Comparison of ENCODE assay signal across 1 cellular context in genomic region chr20:543369-544152, GRCh38.
TF ChIP-seq lines count a peak whose summit lies in the region.

CSNK2A1 (minus strand) TSS chr20:543790; CDS start chr20:508551, 35,239 bp downstream.

TF ChIP-seq in K562, 482 proteins besides CTCF, POLR2A, EP300 and RAD21 (continued from another document and continues in another):
- TF ChIP-seq ZBTB40 (IDR thresholded peaks at IDR 0.05) (peak; percentile 95), ZBTB40 (CRISPR knock-in tag; IDR thresholded peaks at IDR 0.05) (no peak), ZBTB7A (IDR thresholded peaks at IDR 0.05; ENCODE audit: borderline replicate concordance, control insufficient read depth, low read depth, low read length) (peak; percentile 69; the same call in 1 of the 2 replicates), ZKSCAN3 (CRISPR knock-in tag; IDR thresholded peaks at IDR 0.05) (no peak), MTA3 (IDR thresholded peaks at IDR 0.05; ENCODE audit: borderline replicate concordance) (peak; percentile 40; the same call in 1 of the 2 replicates), ZNF395 (CRISPR knock-in tag; IDR thresholded peaks at IDR 0.05) (peak; percentile 72; the same call in 1 of the 2 replicates), SMAD1 (IDR thresholded peaks at IDR 0.05; ENCODE audit: low read depth, low read length, partially characterized antibody) (peak; percentile 24), KLF16 (IDR thresholded peaks at IDR 0.05) (no peak), EZH2 (IDR thresholded peaks at IDR 0.05; ENCODE audit: borderline replicate concordance, low read depth, low read length) (no peak), FOXK2 (conservative IDR thresholded peaks at IDR 0.05 in 1 of 2, IDR thresholded peaks at IDR 0.05 in 1 of 2; ENCODE audit: low read depth in 2 of 2) (peak; percentile 31 to 99; a peak in 2 of 4 replicates), POLR3G (IDR thresholded peaks at IDR 0.05; ENCODE audit: extremely low read depth, insufficient read length, insufficient replicate concordance) (no peak), TCF7 (IDR thresholded peaks at IDR 0.05; ENCODE audit: borderline replicate concordance) (no peak), ZNF316 (IDR thresholded peaks at IDR 0.05) (no peak), ZNF764 (CRISPR knock-in tag; IDR thresholded peaks at IDR 0.05; ENCODE audit: low read depth) (no peak), NRF1 (conservative IDR thresholded peaks at IDR 0.05 in 1 of 2, IDR thresholded peaks at IDR 0.05 in 1 of 2) (peak; percentile 78 to 82), ZNF830 (CRISPR knock-in tag; IDR thresholded peaks at IDR 0.05) (no peak), RB1 (IDR thresholded peaks at IDR 0.05; ENCODE audit: low read depth) (0 out of 2 replicates have a peak, but pooled peaks have one; percentile 38), ZNF263 (CRISPR knock-in tag; IDR thresholded peaks at IDR 0.05; ENCODE audit: borderline replicate concordance) (no peak; the same call in 1 of the 2 replicates), ELF4 (CRISPR knock-in tag; IDR thresholded peaks at IDR 0.05) (no peak), TAF9B (IDR thresholded peaks at IDR 0.05; ENCODE audit: partially characterized antibody) (peak; percentile 55), KDM1A (IDR thresholded peaks at IDR 0.05) (no peak), DMBX1 (CRISPR knock-in tag; IDR thresholded peaks at IDR 0.05; ENCODE audit: borderline replicate concordance) (no peak), ZC3H8 (IDR thresholded peaks at IDR 0.05) (no peak), VEZF1 (CRISPR knock-in tag; IDR thresholded peaks at IDR 0.05) (peak; percentile 97), ELK1 (CRISPR knock-in tag; IDR thresholded peaks at IDR 0.05) (no peak), WHSC1 (IDR thresholded peaks at IDR 0.05; ENCODE audit: low read length) (no peak), BRD9 (IDR thresholded peaks at IDR 0.05; ENCODE audit: low read depth, partially characterized antibody) (no peak), SMARCA5 (IDR thresholded peaks at IDR 0.05) (no peak), MBD2 (IDR thresholded peaks at IDR 0.05; ENCODE audit: borderline replicate concordance, low read depth) (peak; percentile 84), ZNF644 (tag; IDR thresholded peaks at IDR 0.05; ENCODE audit: low read depth) (peak; percentile 75), ZSCAN32 (CRISPR knock-in tag; IDR thresholded peaks at IDR 0.05) (no peak), SAP30 (IDR thresholded peaks at IDR 0.05; ENCODE audit: borderline replicate concordance, insufficient read depth, low read depth, low read length, poor library complexity, severe bottlenecking) (no peak), SMARCB1 (IDR thresholded peaks at IDR 0.05; ENCODE audit: insufficient read length, low read depth) (no peak), KLF10 (CRISPR knock-in tag; IDR thresholded peaks at IDR 0.05) (no peak)
- TF ChIP-seq, protein P1, sequence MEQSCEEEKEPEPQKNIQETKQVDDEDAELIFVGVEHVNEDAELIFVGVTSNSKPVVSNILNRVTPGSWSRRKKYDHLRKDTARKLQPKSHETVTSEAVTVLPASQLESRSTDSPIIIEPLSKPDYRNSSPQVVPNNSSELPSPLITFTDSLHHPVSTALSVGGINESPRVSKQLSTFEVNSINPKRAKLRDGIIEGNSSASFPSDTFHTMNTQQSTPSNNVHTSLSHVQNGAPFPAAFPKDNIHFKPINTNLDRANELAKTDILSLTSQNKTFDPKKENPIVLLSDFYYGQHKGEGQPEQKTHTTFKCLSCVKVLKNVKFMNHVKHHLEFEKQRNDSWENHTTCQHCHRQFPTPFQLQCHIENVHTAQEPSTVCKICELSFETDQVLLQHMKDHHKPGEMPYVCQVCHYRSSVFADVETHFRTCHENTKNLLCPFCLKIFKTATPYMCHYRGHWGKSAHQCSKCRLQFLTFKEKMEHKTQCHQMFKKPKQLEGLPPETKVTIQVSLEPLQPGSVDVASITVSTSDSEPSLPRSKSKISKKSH (CRISPR knock-in tag; IDR thresholded peaks at IDR 0.05), result no peak
- TF ChIP-seq, protein P2, sequence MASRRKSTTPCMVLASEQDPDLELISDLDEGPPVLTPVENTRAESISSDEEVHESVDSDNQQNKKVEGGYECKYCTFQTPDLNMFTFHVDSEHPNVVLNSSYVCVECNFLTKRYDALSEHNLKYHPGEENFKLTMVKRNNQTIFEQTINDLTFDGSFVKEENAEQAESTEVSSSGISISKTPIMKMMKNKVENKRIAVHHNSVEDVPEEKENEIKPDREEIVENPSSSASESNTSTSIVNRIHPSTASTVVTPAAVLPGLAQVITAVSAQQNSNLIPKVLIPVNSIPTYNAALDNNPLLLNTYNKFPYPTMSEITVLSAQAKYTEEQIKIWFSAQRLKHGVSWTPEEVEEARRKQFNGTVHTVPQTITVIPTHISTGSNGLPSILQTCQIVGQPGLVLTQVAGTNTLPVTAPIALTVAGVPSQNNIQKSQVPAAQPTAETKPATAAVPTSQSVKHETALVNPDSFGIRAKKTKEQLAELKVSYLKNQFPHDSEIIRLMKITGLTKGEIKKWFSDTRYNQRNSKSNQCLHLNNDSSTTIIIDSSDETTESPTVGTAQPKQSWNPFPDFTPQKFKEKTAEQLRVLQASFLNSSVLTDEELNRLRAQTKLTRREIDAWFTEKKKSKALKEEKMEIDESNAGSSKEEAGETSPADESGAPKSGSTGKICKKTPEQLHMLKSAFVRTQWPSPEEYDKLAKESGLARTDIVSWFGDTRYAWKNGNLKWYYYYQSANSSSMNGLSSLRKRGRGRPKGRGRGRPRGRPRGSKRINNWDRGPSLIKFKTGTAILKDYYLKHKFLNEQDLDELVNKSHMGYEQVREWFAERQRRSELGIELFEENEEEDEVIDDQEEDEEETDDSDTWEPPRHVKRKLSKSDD (conservative IDR thresholded peaks at IDR 0.05; ENCODE audit: low read length), result 0 out of 2 replicates have a peak, but pooled peaks have one; percentile 59
- TF ChIP-seq, protein P3, sequence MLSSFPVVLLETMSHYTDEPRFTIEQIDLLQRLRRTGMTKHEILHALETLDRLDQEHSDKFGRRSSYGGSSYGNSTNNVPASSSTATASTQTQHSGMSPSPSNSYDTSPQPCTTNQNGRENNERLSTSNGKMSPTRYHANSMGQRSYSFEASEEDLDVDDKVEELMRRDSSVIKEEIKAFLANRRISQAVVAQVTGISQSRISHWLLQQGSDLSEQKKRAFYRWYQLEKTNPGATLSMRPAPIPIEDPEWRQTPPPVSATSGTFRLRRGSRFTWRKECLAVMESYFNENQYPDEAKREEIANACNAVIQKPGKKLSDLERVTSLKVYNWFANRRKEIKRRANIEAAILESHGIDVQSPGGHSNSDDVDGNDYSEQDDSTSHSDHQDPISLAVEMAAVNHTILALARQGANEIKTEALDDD (IDR thresholded peaks at IDR 0.05), result no peak
